Comparison of ENCODE assay signal across 13 cellular contexts in genomic region chr2:33215299-33215698, GRCh38.
DNase-seq lines count a peak whose midpoint lies in the region; ATAC-seq and TF ChIP-seq lines count a peak whose summit lies in the region.
"Had no signal": no experiment of that assay in that cellular context is flagged by ENCODE, and none has a peak within 500 bp of the region (broad histone marks: within the 10 kb centered on the region; RNA-seq: fewer than 3 reads in every experiment).

No MANE protein-coding gene starts in this region.

- ATAC-seq in HG03097 (IDR thresholded peaks at IDR 0.05; ENCODE audit: low FRiP score, unreplicated experiment) = no peak
- ATAC-seq in GM21528 (IDR thresholded peaks at IDR 0.05; ENCODE audit: low FRiP score, unreplicated experiment) = no peak
- ATAC-seq in GM19328 (IDR thresholded peaks at IDR 0.05; ENCODE audit: unreplicated experiment) = no peak
- ATAC-seq: activated CD4-positive, CD25-positive, alpha-beta regulatory T cell treated with anti-CD3 and anti-CD28 coated beads, Interleukin-2, amount 50 U/mL, for 24 hours; GM12878; Panc1 had no signal

- H3K4me3 ChIP-seq in choroid plexus epithelial cell (ENCODE audit: low read depth, low read length) = no peak overlapping the region
- H3K4me3 ChIP-seq: GM12878 had no signal

- no peak for TF ChIP-seq CTCF in choroid plexus epithelial cell (conservative IDR thresholded peaks at IDR 0.05; ENCODE audit: low read depth, low read length)

- peak; percentile 66 for DNase-seq in AG08395 (ENCODE audit: low spot score)
- peak; percentile 73 for DNase-seq in NCI-H226
- peak; percentile 93 for DNase-seq in choroid plexus epithelial cell (ENCODE audit: low read depth)
- DNase-seq in iPS-NIHi11 (ENCODE audit: low spot score) = peak; percentile 26
- no peak for DNase-seq in cerebellar nuclear complex (lab: John Stamatoyannopoulos, UW)
- DNase-seq: activated naive CD4-positive, alpha-beta T cell treated with anti-CD3 and anti-CD28 coated beads, Interleukin-2, amount 10 ng/mL, durations not matched to agents 7 days and 5 days; foreskin melanocyte had no signal

Comparison
In these comparisons a context has a peak if more than half of its experiments do, and no peak if none do; other contexts are left out.
1. DNase-seq: peak in AG08395 (single experiment), NCI-H226 (single experiment), choroid plexus epithelial cell (single experiment) and iPS-NIHi11 (single experiment); none in cerebellar nuclear complex (0 of 2).